ENCODE assay signal across 15 cellular contexts in the genomic region with DNA sequence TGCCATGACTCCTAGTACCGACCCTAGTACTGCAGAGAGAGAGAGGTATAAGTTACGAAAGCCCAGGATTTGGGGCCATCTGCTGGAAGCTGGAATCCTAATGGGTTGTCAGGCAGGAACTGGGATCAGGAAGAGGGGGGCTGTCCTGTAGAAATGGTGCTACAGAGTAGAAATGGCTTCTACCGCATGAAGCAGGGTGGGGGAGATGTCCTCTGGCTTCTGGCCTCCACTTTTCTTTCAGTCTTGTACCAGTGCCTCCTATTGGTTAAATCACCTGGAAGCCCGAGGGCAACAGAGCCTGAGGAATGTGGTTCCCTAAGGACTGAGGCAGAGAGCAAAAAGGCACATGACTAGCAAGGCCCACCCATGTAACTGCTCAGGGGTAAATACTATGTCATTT. TPM values are rescaled to one million over a fixed set of nuclear protein-coding genes. Genes with fewer than 3 reads are reported as not detected.
DNase-seq lines count a peak whose midpoint lies in the region; ATAC-seq and TF ChIP-seq lines count a peak whose summit lies in the region.
"Had no signal": no experiment of that assay in that cellular context is flagged by ENCODE, and none has a peak within 500 bp of the region (broad histone marks: within the 10 kb centered on the region; RNA-seq: fewer than 3 reads in every experiment).

No MANE protein-coding gene starts in this region.

- H3K4me1 ChIP-seq in gastrocnemius medialis = peaks cover 24 to 27% of the 10 kb centered on the region in 2 donors

- intact Hi-C loops in gastrocnemius medialis (cut with DNase I; ENCODE audit: low total_unique reads) = no loop called here

- H3K27me3 ChIP-seq in gastrocnemius medialis = no peaks in the 10 kb centered on the region

- in situ Hi-C loops in G401 (cut with HindIII; ENCODE audit: low sequenced_read_pairs) = no loop called here
- in situ Hi-C loops in gastrocnemius medialis (cut with MboI; ENCODE audit: low sequenced_read_pairs in 4 of 4) = no loop called here

- H3K4me3 ChIP-seq in gastrocnemius medialis = no peak overlapping the region

- ATAC-seq in gastrocnemius medialis (no peak), GM19324 (IDR thresholded peaks at IDR 0.05; ENCODE audit: low FRiP score, unreplicated experiment) (no peak), GM21526 (IDR thresholded peaks at IDR 0.05; ENCODE audit: low FRiP score, unreplicated experiment) (no peak), HG02759 (IDR thresholded peaks at IDR 0.05; ENCODE audit: unreplicated experiment) (no peak)
- ATAC-seq: CD8-positive, alpha-beta T cell; HCT116 had no signal

- no peak for TF ChIP-seq CTCF in gastrocnemius medialis (IDR thresholded peaks at IDR 0.05 in 4 of 5, conservative IDR thresholded peaks at IDR 0.05 in 1 of 5)

- TF ChIP-seq POLR2A in gastrocnemius medialis (IDR thresholded peaks at IDR 0.05) = no peak

- DNase-seq in G401 (ENCODE audit: low spot score) (peak; percentile 28), M059J (ENCODE audit: low read depth) (peak; percentile 2), iPS-NIHi11 (ENCODE audit: low spot score) (peak; percentile 21), gastrocnemius medialis (no peak)
- DNase-seq: CD8-positive, alpha-beta T cell; KBM-7; NCI-H1092; NCI-H2107; NCI-H226; NCI-H526 treated with DMSO at 0.1 percent for 48 hours had no signal

- H3K9me3 ChIP-seq in gastrocnemius medialis = no peaks in the 10 kb centered on the region

- H3K27ac ChIP-seq in gastrocnemius medialis = peak overlapping the region; percentile 80 to 89 (median 86)
- H3K27ac ChIP-seq: HL-60 had no signal

- no peaks in the 10 kb centered on the region for H3K36me3 ChIP-seq in gastrocnemius medialis

RNA-seq across cellular contexts. Expression of a gene that starts 20.4 kb away (rescaled TPM):
- total RNA-seq in G401 (2014; rRNA removed; shearing (Covaris generic)) = 81.7 and 116 TPM in 2 replicates
- total RNA-seq in M059J (2014; rRNA removed; shearing (Covaris generic)) = 6.3 and 11.7 TPM in 2 replicates
- total RNA-seq in gastrocnemius medialis = 100 to 1,000 TPM in 3 of 4 donors, 10 to 100 TPM in 1; 71.1 to 139 (median 109) TPM
- total RNA-seq: CD8-positive, alpha-beta T cell had no signal

Comparison
In these comparisons a context has a peak if more than half of its experiments do, and no peak if none do; other contexts are left out.
1. DNase-seq: peak in G401 (single experiment), M059J (single experiment) and iPS-NIHi11 (single experiment); none in gastrocnemius medialis (0 of 2).